ENCODE assay signal across 8 cellular contexts in the genomic region with DNA sequence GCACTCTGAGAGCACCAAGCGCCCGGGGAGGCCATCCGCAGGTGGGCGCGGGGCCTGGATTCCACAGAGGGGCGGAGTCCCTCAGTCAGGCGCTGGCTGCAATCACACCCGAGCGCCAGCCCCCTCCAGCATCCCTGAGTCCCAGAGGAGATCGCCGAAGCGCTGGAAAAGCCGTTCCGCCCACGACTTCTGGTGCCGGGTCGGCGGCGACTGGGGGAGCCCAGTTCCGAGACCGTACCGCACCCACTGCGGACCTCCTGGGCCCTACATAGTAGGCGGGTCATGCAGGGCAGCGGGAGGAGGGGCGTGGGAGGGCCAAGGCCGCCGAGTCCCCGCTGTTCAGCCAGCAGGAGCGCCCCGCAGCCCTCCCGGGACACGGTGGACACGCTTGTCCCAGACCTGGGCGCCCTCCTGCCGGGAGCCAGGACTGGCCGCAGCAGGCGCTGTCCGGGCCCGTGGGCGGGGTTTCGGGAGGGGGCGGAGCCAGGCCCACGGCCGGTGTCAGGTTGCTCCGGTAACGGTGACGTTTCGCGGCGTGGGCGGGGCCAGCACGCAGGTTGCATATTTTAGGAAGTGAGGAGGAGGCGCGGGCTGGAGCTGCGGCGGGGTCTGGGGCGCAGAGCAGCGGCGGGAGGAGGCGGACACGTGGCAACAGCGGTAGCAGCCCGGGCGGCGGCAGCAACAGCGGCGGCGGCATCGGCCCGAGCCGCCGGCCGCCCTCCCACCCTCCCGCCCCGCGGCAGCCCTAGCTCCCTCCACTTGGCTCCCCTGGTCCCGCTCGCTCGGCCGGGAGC. TPM values are rescaled to one million over a fixed set of nuclear protein-coding genes. Genes with fewer than 3 reads are reported as not detected.
DNase-seq lines count a peak whose midpoint lies in the region; ATAC-seq and TF ChIP-seq lines count a peak whose summit lies in the region.

A gene (plus strand): TSS at position 594 of the 794 bp plus-strand sequence. CDS start 268 bp downstream, outside the sequence.

- peak; percentile 70 for ATAC-seq in foreskin keratinocyte

- peak within 1 kb of the TSS; percentile 89 for H3K4me3 ChIP-seq in GM06990 (replicated peaks; ENCODE audit: low read depth, low read length)
- peak within 1 kb of the TSS; percentile 71 for H3K4me3 ChIP-seq in SJSA1
- peak within 1 kb of the TSS; percentile 74 for H3K4me3 ChIP-seq in neuron (ENCODE audit: low read length)

- TF ChIP-seq CTCF in GM06990 (IDR thresholded peaks at IDR 0.05; ENCODE audit: insufficient read depth, low read length, poor library complexity, severe bottlenecking) (no peak), HFFc6 (IDR thresholded peaks at IDR 0.05) (no peak; the same call in 1 of the 2 replicates), foreskin keratinocyte (conservative IDR thresholded peaks at IDR 0.05) (peak; percentile 38)

- H3K36me3 ChIP-seq in GM06990 (ENCODE audit: control insufficient read depth, insufficient read depth, low read length) = no peaks in the 10 kb centered on the region
- H3K36me3 ChIP-seq in SJSA1 = no peaks in the 10 kb centered on the region; the same call in 1 of the 2 replicates
- no peaks in the 10 kb centered on the region for H3K36me3 ChIP-seq in neuron (ENCODE audit: insufficient read depth, low read length)

- peaks cover 20% of the 10 kb centered on the region for H3K27me3 Mint-ChIP-seq in HFFc6 (ENCODE audit: insufficient read depth)

- H3K27me3 ChIP-seq in GM06990 (replicated peaks; ENCODE audit: control insufficient read depth, insufficient read depth, low read length) (no peaks in the 10 kb centered on the region), SJSA1 (replicated peaks) (peaks cover 5% of the 10 kb centered on the region), foreskin keratinocyte (peaks cover 3% of the 10 kb centered on the region), neuron (ENCODE audit: insufficient read depth, low read length) (peaks cover 4% of the 10 kb centered on the region)

- peak within 1 kb of the TSS; percentile 58 for H3K27ac ChIP-seq in SJSA1
- H3K27ac ChIP-seq in foreskin keratinocyte = peak within 1 kb of the TSS; percentile 87

- H3K4me1 Mint-ChIP-seq in HFFc6 (ENCODE audit: low read depth) = peaks cover 39% of the 10 kb centered on the region

- H3K4me1 ChIP-seq in SJSA1 (replicated peaks) (peaks cover 44% of the 10 kb centered on the region), foreskin keratinocyte (peaks cover 25% of the 10 kb centered on the region), neuron (ENCODE audit: insufficient read depth, low read length) (peaks cover 29% of the 10 kb centered on the region)

- no peaks in the 10 kb centered on the region for H3K9me3 Mint-ChIP-seq in HFFc6

- H3K9me3 ChIP-seq in SJSA1 (replicated peaks) = 0 out of 2 replicates have a peak, but pooled peaks cover 4% of the 10 kb centered on the region
- H3K9me3 ChIP-seq in neuron (ENCODE audit: low read length) = no peaks in the 10 kb centered on the region

- H3K27ac Mint-ChIP-seq in HFFc6 = peak within 1 kb of the TSS; percentile 89

- peak within 1 kb of the TSS; percentile 98 for H3K4me3 Mint-ChIP-seq in HFFc6

- DNase-seq in GM06990 (ENCODE audit: extremely low read depth, insufficient read length) = peak; percentile 95
- peak; percentile 83 for DNase-seq in HFFc6
- peak; percentile 88 for DNase-seq in MV-4-11 (lab: John Stamatoyannopoulos, UW)
- peak; percentile 89 to 93 for DNase-seq in SJSA1 (ENCODE audit: low read depth in 1 of 2, low spot score in 2 of 2)
- DNase-seq in activated naive CD4-positive, alpha-beta T cell (lab: John Stamatoyannopoulos, UW) = peak; percentile 93 to 97 (median 96)
- peak in 1 of 2 donors; percentile 77 for DNase-seq in foreskin keratinocyte
- DNase-seq in stromal cell of bone marrow (ENCODE audit: low read depth) = peak; percentile 77

- H3K36me3 Mint-ChIP-seq in HFFc6 (ENCODE audit: low read depth) = no peaks in the 10 kb centered on the region; the same call in 1 of the 2 replicates

- H2AFZ ChIP-seq in neuron (ENCODE audit: low read depth, low read length) = peak within 1 kb of the TSS; percentile 86

RNA-seq across cellular contexts. Expression of the gene that starts here (rescaled TPM):
- 100 to 1,000 TPM; 192 to 244 (median 222) TPM for total RNA-seq in HFFc6 (2021; fragmentation: NEBNext Ultra II Directional; extraction: Animal tissue kit (Norgen Biotek cat#: 25700))
- total RNA-seq in SJSA1 (2014; rRNA removed; shearing (Covaris generic)) = 36.7 and 55.4 TPM in 2 replicates
- total RNA-seq in foreskin keratinocyte = 141 and 174 TPM in 2 replicates
- 124 and 152 TPM in 2 replicates for polyA plus RNA-seq in foreskin keratinocyte
